In genomic region chr3:46926039-46926438, GRCh38 we compare ENCODE assay signal across 9 cellular contexts. TPM values are rescaled to one million over a fixed set of nuclear protein-coding genes. Genes with fewer than 3 reads are reported as not detected.
DNase-seq lines count a peak whose midpoint lies in the region; ATAC-seq and TF ChIP-seq lines count a peak whose summit lies in the region.
"Had no signal": no experiment of that assay in that cellular context is flagged by ENCODE, and none has a peak within 500 bp of the region (broad histone marks: within the 10 kb centered on the region; RNA-seq: fewer than 3 reads in every experiment).

No MANE protein-coding gene starts in this region.

- peak overlapping the region; percentile 8 for H3K9ac ChIP-seq in fibroblast of lung (ENCODE audit: insufficient read depth, low read length)
- H3K9ac ChIP-seq in SK-N-SH, result no peak overlapping the region

- 90% methylated on average over 2 of the region's 6 CpGs for WGBS in SK-N-SH (ENCODE audit: low lambda C conversion rate)

- H3K27ac ChIP-seq in DOHH2 (ENCODE audit: low read depth, low read length) (peak overlapping the region; percentile 99), OCI-LY7 (ENCODE audit: low read depth, low read length, poor library complexity, severe bottlenecking) (peak overlapping the region; percentile 100), fibroblast of lung (ENCODE audit: insufficient read depth, low read length) (peak overlapping the region; percentile 77), WERI-Rb-1 (no peak overlapping the region), SK-N-SH (ENCODE audit: low read depth in 2 of 2, low read length in 1 of 2) (no peak overlapping the region)

- H2AFZ ChIP-seq in OCI-LY7 (ENCODE audit: low read length), result no peak overlapping the region
- no peak overlapping the region for H2AFZ ChIP-seq in fibroblast of lung (ENCODE audit: low read length)
- H2AFZ ChIP-seq in SK-N-SH (ENCODE audit: low read depth), result no peak overlapping the region

- peaks cover 85% of the 10 kb centered on the region for H3K36me3 ChIP-seq in DOHH2 (ENCODE audit: control insufficient read depth, low read length)
- H3K36me3 ChIP-seq in OCI-LY7 (ENCODE audit: insufficient read depth, low read length), result peaks cover 76% of the 10 kb centered on the region
- H3K36me3 ChIP-seq in fibroblast of lung (ENCODE audit: control insufficient read depth, insufficient read depth, low read length), result peaks cover 26% of the 10 kb centered on the region
- H3K36me3 ChIP-seq in WERI-Rb-1, result peaks cover 80% of the 10 kb centered on the region
- peaks cover 46 to 64% of the 10 kb centered on the region in 2 experiments for H3K36me3 ChIP-seq in SK-N-SH (replicated peaks in 1 of 2; ENCODE audit: control insufficient read depth in 1 of 2, insufficient read depth in 2 of 2, low read length in 1 of 2)

- peaks cover 4% of the 10 kb centered on the region; the same call in 1 of the 2 replicates for H4K20me1 ChIP-seq in DOHH2 (ENCODE audit: control insufficient read depth, insufficient read depth, low read depth, low read length)
- no peaks in the 10 kb centered on the region for H4K20me1 ChIP-seq in OCI-LY7 (ENCODE audit: insufficient read depth, low read length)
- H4K20me1 ChIP-seq in fibroblast of lung (ENCODE audit: control insufficient read depth, extremely low read depth, insufficient read depth, low read length), result no peaks in the 10 kb centered on the region
- peaks cover 7% of the 10 kb centered on the region; the same call in 1 of the 2 replicates for H4K20me1 ChIP-seq in SK-N-SH (ENCODE audit: insufficient read depth)

- BruUV-seq in OCI-LY7 (replicated peaks; lab: Mats Ljungman, UMichigan), result no TSS peak

- H3K4me1 ChIP-seq in DOHH2 (ENCODE audit: control insufficient read depth, low read length) (peaks cover 70% of the 10 kb centered on the region), OCI-LY7 (ENCODE audit: insufficient read depth, low read length, poor library complexity, severe bottlenecking) (peaks cover 75% of the 10 kb centered on the region), fibroblast of lung (ENCODE audit: control insufficient read depth, extremely low read depth, insufficient read depth, low read length) (peaks cover 8% of the 10 kb centered on the region), SK-N-SH (ENCODE audit: control insufficient read depth in 1 of 2, insufficient read depth in 2 of 2, low read depth in 1 of 2, low read length in 1 of 2) (peaks cover 7% of the 10 kb centered on the region in 2 experiments; a peak in 2 of 4 replicates)

- ATAC-seq in GM19351 (IDR thresholded peaks at IDR 0.05; ENCODE audit: unreplicated experiment), result no peak

- no peak for TF ChIP-seq CTCF in DOHH2 (IDR thresholded peaks at IDR 0.05; ENCODE audit: low read depth, low read length, poor library complexity, severe bottlenecking)
- TF ChIP-seq CTCF in OCI-LY7 (conservative IDR thresholded peaks at IDR 0.05; ENCODE audit: low read length), result no peak
- TF ChIP-seq CTCF in fibroblast of lung (conservative IDR thresholded peaks at IDR 0.05 in 1 of 2, IDR thresholded peaks at IDR 0.05 in 1 of 2; ENCODE audit: low read depth in 1 of 2, low read length in 2 of 2), result no peak
- TF ChIP-seq CTCF in WERI-Rb-1 (IDR thresholded peaks at IDR 0.05; ENCODE audit: low read depth, low read length), result no peak
- no peak for TF ChIP-seq CTCF in SK-N-SH (IDR thresholded peaks at IDR 0.05)

- no peaks in the 10 kb centered on the region for H3K27me3 ChIP-seq in DOHH2 (ENCODE audit: control insufficient read depth, low read length)
- no peaks in the 10 kb centered on the region for H3K27me3 ChIP-seq in fibroblast of lung (ENCODE audit: control insufficient read depth, insufficient read depth, low read length)
- H3K27me3 ChIP-seq in WERI-Rb-1 (ENCODE audit: insufficient read depth, low read depth, severe bottlenecking), result no peaks in the 10 kb centered on the region
- H3K27me3 ChIP-seq in SK-N-SH (ENCODE audit: insufficient read depth), result no peaks in the 10 kb centered on the region

- intact Hi-C loops in OCI-LY7 (cut with micrococcal nuclease; ENCODE audit: unreplicated experiment), result loop anchor here (2.0 to 5.0 kb wide), 4 partner anchors 53 to 456 kb away; partner anchors contain the start of genes NBEAL2, PTPN23 and SETD2

- no peaks in the 10 kb centered on the region for H3K9me2 ChIP-seq in DOHH2 (replicated peaks; ENCODE audit: control insufficient read depth, low read length)
- no peaks in the 10 kb centered on the region for H3K9me2 ChIP-seq in OCI-LY7 (ENCODE audit: insufficient read depth, low read length)
- no peaks in the 10 kb centered on the region for H3K9me2 ChIP-seq in SK-N-SH

- TF ChIP-seq RAD21 in SK-N-SH (IDR thresholded peaks at IDR 0.05; ENCODE audit: low read length), result no peak

- TF ChIP-seq EP300 in SK-N-SH (IDR thresholded peaks at IDR 0.05; ENCODE audit: borderline replicate concordance in 1 of 2, low read depth in 1 of 2, low read length in 1 of 2), result no peak

- DNase-seq in OCI-LY7 (ENCODE audit: low spot score) (no peak), fibroblast of lung (ENCODE audit: low read depth in 2 of 2) (peak; percentile 79), renal cortical epithelial cell (ENCODE audit: low read depth) (peak; percentile 77), WERI-Rb-1 (no peak), MV-4-11 (lab: John Stamatoyannopoulos, UW) (no peak), SK-N-SH (no peak)
- DNase-seq: activated CD4-positive, alpha-beta T cell treated with anti-CD3 and anti-CD28 coated beads for 1 hour had no signal

- H3K79me2 ChIP-seq in DOHH2 (ENCODE audit: control insufficient read depth, low read length) (peaks cover 58% of the 10 kb centered on the region), OCI-LY7 (ENCODE audit: insufficient read depth, low read depth, low read length) (peaks cover 55% of the 10 kb centered on the region), fibroblast of lung (ENCODE audit: control insufficient read depth, insufficient read depth, low read length) (peaks cover 22% of the 10 kb centered on the region), SK-N-SH (ENCODE audit: insufficient read depth) (peaks cover 36% of the 10 kb centered on the region)

- peaks cover 46% of the 10 kb centered on the region for H3F3A ChIP-seq in DOHH2 (ENCODE audit: control insufficient read depth, insufficient read depth)
- H3F3A ChIP-seq in SK-N-SH (replicated peaks; ENCODE audit: insufficient read depth), result no peaks in the 10 kb centered on the region

- peak overlapping the region; percentile 95 for H3K4me2 ChIP-seq in DOHH2 (ENCODE audit: low read length)
- H3K4me2 ChIP-seq in OCI-LY7 (ENCODE audit: low read length), result peak overlapping the region; percentile 82
- H3K4me2 ChIP-seq in fibroblast of lung (ENCODE audit: extremely low read depth, insufficient read depth, low read length), result no peak overlapping the region
- H3K4me2 ChIP-seq in SK-N-SH, result no peak overlapping the region

- POLR2A ChIA-PET in OCI-LY7 (lab: Charles Lee) (interaction anchor here (0.7 to 5.7 kb wide), 3 partner anchors 32 to 61 kb away, joined by 3 to 39 read pairs (median 26); partner anchors contain the start of gene NBEAL2), SK-N-SH (lab: Yijun Ruan, JAX) (no interaction called here)

- CTCF ChIA-PET in OCI-LY7 (lab: Charles Lee; ENCODE audit: unreplicated experiment) (interaction anchor here (0.5 to 0.6 kb wide), 2 partner anchors 8 to 74 kb away, joined by 3 read pairs; no protein-coding TSS in a partner anchor), SK-N-SH (lab: Yijun Ruan, JAX) (interaction anchor here (1.1 to 4.2 kb wide), 3 partner anchors 73 to 915 kb away, joined by 3 to 18 read pairs (median 3); no protein-coding TSS in a partner anchor)

- peak overlapping the region; percentile 70 for H3K4me3 ChIP-seq in DOHH2 (ENCODE audit: low read length)
- H3K4me3 ChIP-seq in OCI-LY7 (ENCODE audit: low read depth, low read length, poor library complexity, severe bottlenecking), result peak overlapping the region; percentile 68
- H3K4me3 ChIP-seq in fibroblast of lung (replicated peaks in 1 of 4; ENCODE audit: control extremely low read depth in 1 of 4, insufficient read depth in 1 of 4, low read depth in 3 of 4, low read length in 4 of 4), result no peak overlapping the region
- no peak overlapping the region for H3K4me3 ChIP-seq in WERI-Rb-1 (ENCODE audit: low read depth, low read length)
- H3K4me3 ChIP-seq in SK-N-SH (ENCODE audit: low read depth in 2 of 2, low read length in 1 of 2), result no peak overlapping the region

- H3K9me3 ChIP-seq in DOHH2 (ENCODE audit: control insufficient read depth, insufficient read depth, low read length), result no peaks in the 10 kb centered on the region
- H3K9me3 ChIP-seq in OCI-LY7 (ENCODE audit: low read length), result no peaks in the 10 kb centered on the region
- H3K9me3 ChIP-seq in fibroblast of lung (ENCODE audit: control insufficient read depth, insufficient read depth, low read depth, low read length), result no peaks in the 10 kb centered on the region
- H3K9me3 ChIP-seq in WERI-Rb-1 (ENCODE audit: severe bottlenecking), result no peaks in the 10 kb centered on the region
- no peaks in the 10 kb centered on the region for H3K9me3 ChIP-seq in SK-N-SH

RNA-seq across cellular contexts. Expression of gene PTH1R, which starts 48.5 kb away (rescaled TPM):
- total RNA-seq in OCI-LY7 (2014; rRNA removed; shearing (Covaris generic)), result not detected in 2 replicates
- total RNA-seq in OCI-LY7 (2022), result not detected in 2 replicates
- total RNA-seq in fibroblast of lung, result 3.3 and 4.3 TPM in 2 replicates
- 0.06 and 0.67 TPM in 2 replicates for polyA plus RNA-seq in fibroblast of lung
- polyA plus RNA-seq in fibroblast of lung (2012), result 1.2 TPM in 1 of 2 replicates, not detected in the other
- 0.98 TPM in 1 of 2 replicates, not detected in the other for polyA minus RNA-seq in fibroblast of lung (ENCODE audit: low replicate concordance)
- 16.3 and 106 TPM in 2 replicates for total RNA-seq in renal cortical epithelial cell
- 0.07 and 0.34 TPM in 2 replicates for polyA plus RNA-seq in SK-N-SH (2012; rRNA removed)
- 0.18 and 0.49 TPM in 2 replicates for polyA plus RNA-seq in SK-N-SH (2012; cell fraction: cytosol; rRNA removed)
- polyA plus RNA-seq in SK-N-SH (2012; cell fraction: nucleus; rRNA removed), result 0.61 TPM in 2 replicates

RNA-seq across cellular contexts. Expression of gene CCDC12, which starts 50.5 kb away (rescaled TPM):
- 74.9 and 102 TPM in 2 replicates for total RNA-seq in OCI-LY7 (2014; rRNA removed; shearing (Covaris generic))
- total RNA-seq in OCI-LY7 (2022), result 107 and 116 TPM in 2 replicates
- 25.9 and 29.2 TPM in 2 replicates for total RNA-seq in fibroblast of lung
- 28.0 and 28.4 TPM in 2 replicates for polyA plus RNA-seq in fibroblast of lung
- polyA plus RNA-seq in fibroblast of lung (2012), result 31.7 and 39.5 TPM in 2 replicates
- polyA minus RNA-seq in fibroblast of lung (ENCODE audit: low replicate concordance), result 22.0 and 34.3 TPM in 2 replicates
- total RNA-seq in renal cortical epithelial cell, result 22.3 and 26.2 TPM in 2 replicates
- polyA plus RNA-seq in SK-N-SH (2012; rRNA removed), result 53.2 and 105 TPM in 2 replicates
- 68.1 and 147 TPM in 2 replicates for polyA plus RNA-seq in SK-N-SH (2012; cell fraction: cytosol; rRNA removed)
- 66.6 and 79.5 TPM in 2 replicates for polyA plus RNA-seq in SK-N-SH (2012; cell fraction: nucleus; rRNA removed)

RNA-seq across cellular contexts. Expression of gene NBEAL2, which starts 53.4 kb away (rescaled TPM):
- 53.3 and 74.9 TPM in 2 replicates for total RNA-seq in OCI-LY7 (2014; rRNA removed; shearing (Covaris generic))
- total RNA-seq in OCI-LY7 (2022), result 129 and 149 TPM in 2 replicates
- 2.1 and 4.5 TPM in 2 replicates for total RNA-seq in fibroblast of lung
- 1.5 and 2.5 TPM in 2 replicates for polyA plus RNA-seq in fibroblast of lung
- polyA plus RNA-seq in fibroblast of lung (2012), result 2.1 and 3.3 TPM in 2 replicates
- 23.4 and 24.0 TPM in 2 replicates for polyA minus RNA-seq in fibroblast of lung (ENCODE audit: low replicate concordance)
- total RNA-seq in renal cortical epithelial cell, result 14.2 and 25.6 TPM in 2 replicates
- 15.5 and 20.3 TPM in 2 replicates for polyA plus RNA-seq in SK-N-SH (2012; rRNA removed)
- polyA plus RNA-seq in SK-N-SH (2012; cell fraction: cytosol; rRNA removed), result 2.6 and 5.5 TPM in 2 replicates
- 152 and 177 TPM in 2 replicates for polyA plus RNA-seq in SK-N-SH (2012; cell fraction: nucleus; rRNA removed)

Comparison
In these comparisons a context has a peak if more than half of its experiments do, and no peak if none do; other contexts are left out.
1. H3K27ac ChIP-seq: peak in DOHH2 (single experiment), OCI-LY7 (single experiment) and fibroblast of lung (single experiment); none in WERI-Rb-1 (single experiment) and SK-N-SH (0 of 2).
2. H3K4me2 ChIP-seq: peak in DOHH2 (single experiment) and OCI-LY7 (single experiment); none in fibroblast of lung (single experiment) and SK-N-SH (single experiment).
3. H3K4me3 ChIP-seq: peak in DOHH2 (single experiment) and OCI-LY7 (single experiment); none in fibroblast of lung (0 of 4), WERI-Rb-1 (single experiment) and SK-N-SH (0 of 2).
4. DNase-seq: peak in fibroblast of lung (2 of 2) and renal cortical epithelial cell (single experiment); none in OCI-LY7 (single experiment), WERI-Rb-1 (single experiment), MV-4-11 (single experiment) and SK-N-SH (single experiment).